14 cellular contexts compared by ENCODE assay signal in genomic region chr20:63885264-63886053, GRCh38. TPM values are rescaled to one million over a fixed set of nuclear protein-coding genes. Genes with fewer than 3 reads are reported as not detected.
DNase-seq lines count a peak whose midpoint lies in the region; ATAC-seq lines count a peak whose summit lies in the region.
"Had no signal": no experiment of that assay in that cellular context is flagged by ENCODE, and none has a peak within 500 bp of the region (broad histone marks: within the 10 kb centered on the region; RNA-seq: fewer than 3 reads in every experiment).

No MANE protein-coding gene starts in this region.

- peak; percentile 25 to 56 for ATAC-seq in activated T-cell treated with anti-CD3 and anti-CD28 coated beads, Interleukin-2, amount 50 U/mL, for 72 hours (replicated peaks in 1 of 2)
- no peak for ATAC-seq in central memory CD8-positive, alpha-beta T cell (replicated peaks; ENCODE audit: extremely low read depth, poor library complexity, severe bottlenecking)
- peak; percentile 27 for ATAC-seq in stimulated activated memory B cell treated with anti-CD40 and anti-IgM and Interleukin-4, amounts not matched to agents 10 μg/mL and 1 μg/mL and 100 μg/mL, for 72 hours

- H3K9me3 Mint-ChIP-seq in activated T-cell treated with anti-CD3 and anti-CD28 coated beads, Interleukin-2, amount 50 U/mL, for 72 hours, result no peaks in the 10 kb centered on the region
- no peaks in the 10 kb centered on the region for H3K9me3 Mint-ChIP-seq in central memory CD8-positive, alpha-beta T cell
- H3K9me3 Mint-ChIP-seq in stimulated activated memory B cell treated with anti-CD40 and anti-IgM and Interleukin-4, amounts not matched to agents 10 μg/mL and 1 μg/mL and 100 μg/mL, for 72 hours, result no peaks in the 10 kb centered on the region
- H3K9me3 Mint-ChIP-seq: activated CD4-positive, alpha-beta T cell treated with anti-CD3 and anti-CD28 coated beads, Interleukin-2, amount 10 ng/mL, durations not matched to agents 7 days and 5 days; stimulated activated naive CD8-positive, alpha-beta T cell treated with anti-CD3 and anti-CD28 coated beads, Interleukin-15, Interleukin-2, amounts not matched to agents 100 ng/mL and 50 ng/mL, for 24 hours had no signal

- no peaks in the 10 kb centered on the region for H3K27me3 Mint-ChIP-seq in activated T-cell treated with anti-CD3 and anti-CD28 coated beads, Interleukin-2, amount 50 U/mL, for 72 hours (ENCODE audit: low read depth)
- H3K27me3 Mint-ChIP-seq in central memory CD8-positive, alpha-beta T cell, result no peaks in the 10 kb centered on the region
- no peaks in the 10 kb centered on the region for H3K27me3 Mint-ChIP-seq in stimulated activated memory B cell treated with anti-CD40 and anti-IgM and Interleukin-4, amounts not matched to agents 10 μg/mL and 1 μg/mL and 100 μg/mL, for 72 hours
- H3K27me3 Mint-ChIP-seq: activated CD4-positive, alpha-beta T cell treated with anti-CD3 and anti-CD28 coated beads, Interleukin-2, amount 10 ng/mL, durations not matched to agents 7 days and 5 days; stimulated activated naive CD8-positive, alpha-beta T cell treated with anti-CD3 and anti-CD28 coated beads, Interleukin-15, Interleukin-2, amounts not matched to agents 100 ng/mL and 50 ng/mL, for 24 hours had no signal

- peaks cover 2 to 15% of the 10 kb centered on the region in 2 donors for H3K36me3 Mint-ChIP-seq in activated T-cell treated with anti-CD3 and anti-CD28 coated beads, Interleukin-2, amount 50 U/mL, for 72 hours (ENCODE audit: insufficient read depth in 2 of 2)
- peaks cover 21% of the 10 kb centered on the region for H3K36me3 Mint-ChIP-seq in central memory CD8-positive, alpha-beta T cell (ENCODE audit: insufficient read depth)
- H3K36me3 Mint-ChIP-seq in stimulated activated memory B cell treated with anti-CD40 and anti-IgM and Interleukin-4, amounts not matched to agents 10 μg/mL and 1 μg/mL and 100 μg/mL, for 72 hours, result peaks cover 66% of the 10 kb centered on the region

- H3K4me3 Mint-ChIP-seq in activated T-cell treated with anti-CD3 and anti-CD28 coated beads, Interleukin-2, amount 50 U/mL, for 72 hours, result no peak overlapping the region
- H3K4me3 Mint-ChIP-seq in central memory CD8-positive, alpha-beta T cell, result no peak overlapping the region
- no peak overlapping the region for H3K4me3 Mint-ChIP-seq in stimulated activated memory B cell treated with anti-CD40 and anti-IgM and Interleukin-4, amounts not matched to agents 10 μg/mL and 1 μg/mL and 100 μg/mL, for 72 hours
- H3K4me3 Mint-ChIP-seq: activated CD4-positive, alpha-beta T cell treated with anti-CD3 and anti-CD28 coated beads, Interleukin-2, amount 10 ng/mL, durations not matched to agents 7 days and 5 days; stimulated activated naive CD8-positive, alpha-beta T cell treated with anti-CD3 and anti-CD28 coated beads, Interleukin-15, Interleukin-2, amounts not matched to agents 100 ng/mL and 50 ng/mL, for 24 hours had no signal

- DNase-seq in activated T-cell treated with anti-CD3 and anti-CD28 coated beads, Interleukin-2, amount 50 U/mL, for 72 hours, result no peak
- DNase-seq in activated T-cell treated with anti-CD3 and anti-CD28 coated beads for 4 hours, result no peak
- no peak for DNase-seq in central memory CD8-positive, alpha-beta T cell (ENCODE audit: low spot score in 2 of 2)
- no peak for DNase-seq in T-helper 2 cell
- DNase-seq in HUDEP-2 (lab: John Stamatoyannopoulos, UW; ENCODE audit: unreplicated experiment in 76 of 76), result no peak
- DNase-seq: activated CD4-positive, alpha-beta T cell treated with anti-CD3 and anti-CD28 coated beads, Interleukin-2, amount 10 ng/mL, durations not matched to agents 7 days and 5 days; activated T-cell treated with anti-CD3 and anti-CD28 coated beads, Interleukin-2, amount 50 U/mL, for 48 hours; amniotic stem cell; lower lobe of right lung; NCI-H2081; NCI-H748 treated with DMSO at 0.1 percent for 48 hours; SHP77 treated with DMSO at 0.1 percent for 48 hours had no signal

- H3K4me1 Mint-ChIP-seq in activated T-cell treated with anti-CD3 and anti-CD28 coated beads, Interleukin-2, amount 50 U/mL, for 72 hours (ENCODE audit: low read depth), result peaks cover 14% of the 10 kb centered on the region
- H3K4me1 Mint-ChIP-seq in central memory CD8-positive, alpha-beta T cell, result no peaks in the 10 kb centered on the region
- H3K4me1 Mint-ChIP-seq in stimulated activated memory B cell treated with anti-CD40 and anti-IgM and Interleukin-4, amounts not matched to agents 10 μg/mL and 1 μg/mL and 100 μg/mL, for 72 hours, result peaks cover 18% of the 10 kb centered on the region

- H3K27ac Mint-ChIP-seq in activated T-cell treated with anti-CD3 and anti-CD28 coated beads, Interleukin-2, amount 50 U/mL, for 72 hours, result no peak overlapping the region
- peak overlapping the region; percentile 41 for H3K27ac Mint-ChIP-seq in central memory CD8-positive, alpha-beta T cell (ENCODE audit: low read depth)
- peak overlapping the region; percentile 49 for H3K27ac Mint-ChIP-seq in stimulated activated memory B cell treated with anti-CD40 and anti-IgM and Interleukin-4, amounts not matched to agents 10 μg/mL and 1 μg/mL and 100 μg/mL, for 72 hours
- H3K27ac Mint-ChIP-seq: activated CD4-positive, alpha-beta T cell treated with anti-CD3 and anti-CD28 coated beads, Interleukin-2, amount 10 ng/mL, durations not matched to agents 7 days and 5 days; stimulated activated naive CD8-positive, alpha-beta T cell treated with anti-CD3 and anti-CD28 coated beads, Interleukin-15, Interleukin-2, amounts not matched to agents 100 ng/mL and 50 ng/mL, for 24 hours had no signal

RNA-seq across cellular contexts. Expression of gene DNAJC5, which starts 9.5 kb away (rescaled TPM):
- total RNA-seq in activated T-cell treated with anti-CD3 and anti-CD28 coated beads, Interleukin-2, amount 50 U/mL, for 72 hours, result 10 to 100 TPM; 37.6 to 40.5 TPM

RNA-seq across cellular contexts. Expression of gene TPD52L2, which starts 20.4 kb away (rescaled TPM):
- 10 to 100 TPM; 71.5 to 76.8 TPM for total RNA-seq in activated T-cell treated with anti-CD3 and anti-CD28 coated beads, Interleukin-2, amount 50 U/mL, for 72 hours

RNA-seq across cellular contexts. Expression of gene ABHD16B, which starts 24.2 kb away (rescaled TPM):
- under 1 TPM in 1 of 2 donors, not detected in 1; 0.22 TPM for total RNA-seq in activated T-cell treated with anti-CD3 and anti-CD28 coated beads, Interleukin-2, amount 50 U/mL, for 72 hours
- total RNA-seq: activated CD4-positive, alpha-beta T cell treated with anti-CD3 and anti-CD28 coated beads, Interleukin-2, amount 10 ng/mL, durations not matched to agents 7 days and 5 days; lower lobe of right lung had no signal

RNA-seq across cellular contexts. Expression of gene ZBTB46, which starts 54.4 kb away (rescaled TPM):
- 1 to 10 TPM; 2.7 to 8.2 TPM for total RNA-seq in activated T-cell treated with anti-CD3 and anti-CD28 coated beads, Interleukin-2, amount 50 U/mL, for 72 hours
- total RNA-seq: activated CD4-positive, alpha-beta T cell treated with anti-CD3 and anti-CD28 coated beads, Interleukin-2, amount 10 ng/mL, durations not matched to agents 7 days and 5 days had no signal
